ENCODE assay signal across 8 cellular contexts in genomic region chr18:36830141-36830495, GRCh38. TPM values are rescaled to one million over a fixed set of nuclear protein-coding genes. Genes with fewer than 3 reads are reported as not detected.
A peak's percentile ranks its signal among the peaks of the same experiment; 100 is the strongest.
DNase-seq lines count a peak whose midpoint lies in the region; TF ChIP-seq lines count a peak whose summit lies in the region.

No MANE protein-coding gene starts in this region.

- H3K36me3 ChIP-seq in ES-I3 (ENCODE audit: insufficient read depth, low read length) = no peaks in the 10 kb centered on the region
- no peaks in the 10 kb centered on the region for H3K36me3 ChIP-seq in duodenal mucosa (ENCODE audit: control insufficient read depth in 1 of 2, insufficient read depth in 2 of 2, low read length in 2 of 2)
- H3K36me3 ChIP-seq in parathyroid adenoma (ENCODE audit: control insufficient read depth, insufficient read depth, low read length) = no peaks in the 10 kb centered on the region

- peak overlapping the region; percentile 95 for H2AFZ ChIP-seq in parathyroid adenoma

- H3K4me3 ChIP-seq in duodenal mucosa (ENCODE audit: low read depth in 1 of 2, low read length in 2 of 2) = peak overlapping the region; percentile 92 to 93
- H3K4me3 ChIP-seq in parathyroid adenoma (ENCODE audit: low read depth, low read length) = no peak overlapping the region

- H3K4me1 ChIP-seq in ES-I3 (ENCODE audit: insufficient read depth, low read length) (peaks cover 4% of the 10 kb centered on the region; the same call in 1 of the 2 replicates), duodenal mucosa (ENCODE audit: control insufficient read depth in 1 of 2, insufficient read depth in 2 of 2, low read length in 2 of 2) (peaks cover 8 to 15% of the 10 kb centered on the region in 2 donors), parathyroid adenoma (no peaks in the 10 kb centered on the region)

- TF ChIP-seq CTCF in parathyroid adenoma (IDR thresholded peaks at IDR 0.05) = no peak
- TF ChIP-seq CTCF in GM10266 (IDR thresholded peaks at IDR 0.05; ENCODE audit: control insufficient read depth, insufficient read depth, low read depth, missing control alignments) = no peak

- H3K27me3 ChIP-seq in duodenal mucosa (ENCODE audit: control insufficient read depth in 1 of 2, insufficient read depth in 2 of 2, low read length in 2 of 2) (no peaks in the 10 kb centered on the region), parathyroid adenoma (ENCODE audit: control insufficient read depth, insufficient read depth, low read length) (no peaks in the 10 kb centered on the region)

- DNase-seq in NCI-H146 treated with DMSO at 0.1 percent for 48 hours (lab: John Stamatoyannopoulos, UW; ENCODE audit: unreplicated experiment) (peak; percentile 43), NCI-H2196 treated with DMSO at 0.1 percent for 48 hours (lab: John Stamatoyannopoulos, UW; ENCODE audit: unreplicated experiment) (no peak), mesenteric fat pad (ENCODE audit: low spot score) (no peak), GM10266 (ENCODE audit: extremely low spot score) (no peak), NOMO-1 treated with dmso at 0.1 percent for 144 hours (lab: John Stamatoyannopoulos, UW; ENCODE audit: unreplicated experiment) (no peak)

- no peak overlapping the region for H3K27ac ChIP-seq in duodenal mucosa (ENCODE audit: low read depth, low read length)
- H3K27ac ChIP-seq in parathyroid adenoma = no peak overlapping the region

- peak overlapping the region; percentile 96 for H3K4me2 ChIP-seq in parathyroid adenoma (ENCODE audit: low read length)

- H3K9me3 ChIP-seq in ES-I3 (ENCODE audit: control insufficient read depth, insufficient read depth, low read length) = no peaks in the 10 kb centered on the region
- H3K9me3 ChIP-seq in duodenal mucosa (ENCODE audit: control insufficient read depth in 1 of 2, low read length in 2 of 2) = no peaks in the 10 kb centered on the region
- H3K9me3 ChIP-seq in parathyroid adenoma (ENCODE audit: control insufficient read depth, low read length) = no peaks in the 10 kb centered on the region

- H3K79me2 ChIP-seq in parathyroid adenoma = peaks cover 3% of the 10 kb centered on the region

- peak overlapping the region; percentile 85; the same call in 1 of the 2 replicates for H3K9ac ChIP-seq in ES-I3 (ENCODE audit: low read depth, low read length)
- peak overlapping the region; percentile 78 to 91 for H3K9ac ChIP-seq in duodenal mucosa (ENCODE audit: low read depth in 1 of 2, low read length in 2 of 2)
- no peak overlapping the region for H3K9ac ChIP-seq in parathyroid adenoma

RNA-seq across cellular contexts. Expression of gene KIAA1328, which starts 1.2 kb away (rescaled TPM):
- total RNA-seq in mesenteric fat pad = 8.0 TPM

RNA-seq across cellular contexts. Expression of gene TPGS2, which starts 1.3 kb away (rescaled TPM):
- total RNA-seq in mesenteric fat pad = 72.8 TPM
